14 cellular contexts compared by ENCODE assay signal in genomic region chr13:49810464-49810824, GRCh38.
"Had no signal": no experiment of that assay in that cellular context is flagged by ENCODE, and none has a peak within 500 bp of the region (broad histone marks: within the 10 kb centered on the region; RNA-seq: fewer than 3 reads in every experiment).

No MANE protein-coding gene starts in this region.

- H3K27ac Mint-ChIP-seq: activated naive CD4-positive, alpha-beta T cell treated with anti-CD3 and anti-CD28 coated beads, Interleukin-2, amount 50 U/mL, for 24 hours; brain; natural killer cell treated with Interleukin-12 subunit alpha and Interleukin-12 subunit beta and Interleukin-15 and Interleukin-18, amount 100 ng/mL, for 72 hours; stimulated activated naive CD8-positive, alpha-beta T cell treated with anti-CD3 and anti-CD28 coated beads, Interleukin-15, amount 100 ng/mL, for 72 hours had no signal

- H3K9me3 Mint-ChIP-seq: activated naive CD4-positive, alpha-beta T cell treated with anti-CD3 and anti-CD28 coated beads, Interleukin-2, amount 50 U/mL, for 24 hours; natural killer cell treated with Interleukin-12 subunit alpha and Interleukin-12 subunit beta and Interleukin-15 and Interleukin-18, amount 100 ng/mL, for 72 hours; stimulated activated naive CD8-positive, alpha-beta T cell treated with anti-CD3 and anti-CD28 coated beads, Interleukin-15, amount 100 ng/mL, for 72 hours had no signal

- H3K4me3 Mint-ChIP-seq: activated naive CD4-positive, alpha-beta T cell treated with anti-CD3 and anti-CD28 coated beads, Interleukin-2, amount 50 U/mL, for 24 hours; brain; natural killer cell treated with Interleukin-12 subunit alpha and Interleukin-12 subunit beta and Interleukin-15 and Interleukin-18, amount 100 ng/mL, for 72 hours; stimulated activated naive CD8-positive, alpha-beta T cell treated with anti-CD3 and anti-CD28 coated beads, Interleukin-15, amount 100 ng/mL, for 72 hours had no signal

- H3K27ac ChIP-seq: esophagus muscularis mucosa, thoracic aorta, uterus had no signal

- DNase-seq: amygdala; dermis blood vessel endothelial cell; islet precursor cell; nucleus accumbens; stimulated activated CD4-positive, alpha-beta T cell treated with anti-CD3 and anti-CD28 coated beads, Interleukin-15, amount 100 ng/mL, for 24 hours; stimulated activated CD4-positive, alpha-beta T cell treated with anti-CD3 and anti-CD28 coated beads, Interleukin-4, amount 100 ng/mL, for 4 hours; stimulated activated naive CD8-positive, alpha-beta T cell treated with anti-CD3 and anti-CD28 coated beads, Interleukin-15, amount 100 ng/mL, for 72 hours; uterus had no signal

- ATAC-seq: activated CD4-positive, CD25-positive, alpha-beta regulatory T cell treated with anti-CD3 and anti-CD28 coated beads, Interleukin-2, amount 50 U/mL, for 24 hours; natural killer cell treated with Interleukin-12 subunit alpha and Interleukin-12 subunit beta and Interleukin-15 and Interleukin-18, amount 100 ng/mL, for 72 hours; stimulated activated naive CD8-positive, alpha-beta T cell treated with anti-CD3 and anti-CD28 coated beads, Interleukin-15, amount 100 ng/mL, for 72 hours had no signal

- H3K36me3 Mint-ChIP-seq: activated naive CD4-positive, alpha-beta T cell treated with anti-CD3 and anti-CD28 coated beads, Interleukin-2, amount 50 U/mL, for 24 hours; brain; natural killer cell treated with Interleukin-12 subunit alpha and Interleukin-12 subunit beta and Interleukin-15 and Interleukin-18, amount 100 ng/mL, for 72 hours had no signal

- H3K4me3 ChIP-seq: esophagus muscularis mucosa, thoracic aorta, uterus had no signal

- H3K36me3 ChIP-seq: esophagus muscularis mucosa, thoracic aorta, uterus had no signal

- H3K4me1 Mint-ChIP-seq: activated naive CD4-positive, alpha-beta T cell treated with anti-CD3 and anti-CD28 coated beads, Interleukin-2, amount 50 U/mL, for 24 hours; stimulated activated naive CD8-positive, alpha-beta T cell treated with anti-CD3 and anti-CD28 coated beads, Interleukin-15, amount 100 ng/mL, for 72 hours had no signal

- H3K9me3 ChIP-seq: esophagus muscularis mucosa, thoracic aorta, uterus had no signal

- H3K4me1 ChIP-seq: esophagus muscularis mucosa, uterus had no signal

- H3K27me3 ChIP-seq: uterus had no signal
